Comparison of ENCODE assay signal across 8 cellular contexts in the genomic region with DNA sequence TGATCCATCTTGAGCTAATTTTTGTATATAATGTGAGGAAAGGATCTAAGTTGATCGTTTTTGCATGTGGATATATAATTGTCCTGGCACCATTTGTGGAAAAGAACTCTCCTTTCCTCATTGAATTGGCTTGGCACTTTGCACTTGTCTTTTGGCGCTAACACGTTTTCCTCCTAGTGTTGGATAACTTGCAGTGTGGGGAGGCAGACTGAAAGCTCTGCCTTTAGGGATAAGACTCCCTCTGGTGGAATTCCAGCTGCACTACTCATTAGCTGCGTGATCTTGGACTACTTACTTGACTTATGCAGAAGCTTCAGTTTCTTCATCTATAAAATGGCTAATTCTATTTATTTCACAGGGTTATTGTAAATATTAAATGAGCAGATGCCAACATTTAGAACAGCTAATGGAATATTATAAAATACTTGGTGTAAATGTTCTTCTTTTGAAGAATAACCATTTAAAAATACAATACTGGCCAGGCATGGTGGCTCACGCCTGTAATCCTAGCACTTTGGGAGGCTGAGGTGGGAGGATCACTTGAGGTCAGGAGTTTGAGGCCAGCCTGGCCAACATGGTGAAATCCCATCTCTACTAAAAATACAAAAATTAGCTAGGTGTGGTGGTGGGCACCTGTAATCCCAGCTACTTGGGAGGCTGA. TPM values are rescaled to one million over a fixed set of nuclear protein-coding genes. Genes with fewer than 3 reads are reported as not detected.
DNase-seq lines count a peak whose midpoint lies in the region; ATAC-seq and TF ChIP-seq lines count a peak whose summit lies in the region.
"Not testable (repeated sequence)": the region's sequence is repeated elsewhere in the genome, so short reads cannot be mapped to it uniquely, and the experiment has no call there.

No MANE protein-coding gene starts in this region.

- not testable (repeated sequence) for H3K4me3 ChIP-seq in fibroblast of mammary gland (ENCODE audit: control insufficient read depth, low read depth, low read length)

- H3K36me3 Mint-ChIP-seq in activated naive CD8-positive, alpha-beta T cell treated with anti-CD3 and anti-CD28 coated beads for 36 hours, result not testable (repeated sequence)

- H3K9me3 Mint-ChIP-seq in activated naive CD8-positive, alpha-beta T cell treated with anti-CD3 and anti-CD28 coated beads for 36 hours, result not testable (repeated sequence)

- H3K4me1 Mint-ChIP-seq in activated naive CD8-positive, alpha-beta T cell treated with anti-CD3 and anti-CD28 coated beads for 36 hours, result not testable (repeated sequence)

- DNase-seq in COLO668 (lab: John Stamatoyannopoulos, UW; ENCODE audit: unreplicated experiment) (peak; percentile 37), HCEC 1CT (peak; percentile 80), NCI-H2029 treated with DMSO at 0.1 percent for 48 hours (lab: John Stamatoyannopoulos, UW) (peak; percentile 7), SHP77 (lab: John Stamatoyannopoulos, UW) (peak; percentile 51 to 56), fibroblast of mammary gland (ENCODE audit: low read depth) (peak; percentile 82), medulla oblongata (ENCODE audit: extremely low spot score) (peak; percentile 90)
- DNase-seq in activated naive CD8-positive, alpha-beta T cell treated with anti-CD3 and anti-CD28 coated beads for 36 hours, result peak; percentile 22
- DNase-seq in stimulated activated naive CD8-positive, alpha-beta T cell treated with anti-CD3 and anti-CD28 coated beads, Interleukin-15, Interleukin-2, amounts not matched to agents 100 U/mL and 50 U/mL, for 24 hours, result peak; percentile 16

- ATAC-seq in stimulated activated naive CD8-positive, alpha-beta T cell treated with anti-CD3 and anti-CD28 coated beads, Interleukin-15, Interleukin-2, amounts not matched to agents 100 U/mL and 50 U/mL, for 24 hours, result peak; percentile 89

- not testable (repeated sequence) for H3K27me3 Mint-ChIP-seq in activated naive CD8-positive, alpha-beta T cell treated with anti-CD3 and anti-CD28 coated beads for 36 hours

- not testable (repeated sequence) for H3K4me3 Mint-ChIP-seq in activated naive CD8-positive, alpha-beta T cell treated with anti-CD3 and anti-CD28 coated beads for 36 hours

- TF ChIP-seq CTCF in fibroblast of mammary gland (conservative IDR thresholded peaks at IDR 0.05; ENCODE audit: control insufficient read depth, insufficient read depth, low read depth, low read length), result peak; percentile 96

- H3K27ac Mint-ChIP-seq in activated naive CD8-positive, alpha-beta T cell treated with anti-CD3 and anti-CD28 coated beads for 36 hours, result not testable (repeated sequence)

RNA-seq across cellular contexts. Expression of gene STK36, which starts 15.6 kb away (rescaled TPM):
- total RNA-seq in activated naive CD8-positive, alpha-beta T cell treated with anti-CD3 and anti-CD28 coated beads for 36 hours, result 10 to 100 TPM; 11.8 to 15.4 TPM

RNA-seq across cellular contexts. Expression of gene RNF25, which starts 15.7 kb away (rescaled TPM):
- total RNA-seq in activated naive CD8-positive, alpha-beta T cell treated with anti-CD3 and anti-CD28 coated beads for 36 hours, result 10 to 100 TPM; 27.2 to 29.8 TPM

RNA-seq across cellular contexts. Expression of gene TTLL4, which starts 23.1 kb away (rescaled TPM):
- 10 to 100 TPM; 34.2 to 36.7 TPM for total RNA-seq in activated naive CD8-positive, alpha-beta T cell treated with anti-CD3 and anti-CD28 coated beads for 36 hours

RNA-seq across cellular contexts. Expression of gene BCS1L, which starts 28.0 kb away (rescaled TPM):
- total RNA-seq in activated naive CD8-positive, alpha-beta T cell treated with anti-CD3 and anti-CD28 coated beads for 36 hours, result 10 to 100 TPM; 90.3 to 96.4 TPM

RNA-seq across cellular contexts. Expression of gene ZNF142, which starts 28.1 kb away (rescaled TPM):
- total RNA-seq in activated naive CD8-positive, alpha-beta T cell treated with anti-CD3 and anti-CD28 coated beads for 36 hours, result 10 to 100 TPM; 55.2 to 55.4 TPM

Comparison
In these comparisons a context has a peak if more than half of its experiments do, and no peak if none do; other contexts are left out.
1. DNase-seq: peak in every context shown above with its lines; median percentile 90 in medulla oblongata; 82 in fibroblast of mammary gland; 80 in HCEC 1CT; 54 in SHP77; 37 in COLO668; 22 in activated naive CD8-positive, alpha-beta T cell treated with anti-CD3 and anti-CD28 coated beads for 36 hours; 16 in stimulated activated naive CD8-positive, alpha-beta T cell treated with anti-CD3 and anti-CD28 coated beads, Interleukin-15, Interleukin-2, amounts not matched to agents 100 U/mL and 50 U/mL, for 24 hours; 7 in NCI-H2029 treated with DMSO at 0.1 percent for 48 hours.